ENCODE assay signal across 10 cellular contexts in the genomic region with DNA sequence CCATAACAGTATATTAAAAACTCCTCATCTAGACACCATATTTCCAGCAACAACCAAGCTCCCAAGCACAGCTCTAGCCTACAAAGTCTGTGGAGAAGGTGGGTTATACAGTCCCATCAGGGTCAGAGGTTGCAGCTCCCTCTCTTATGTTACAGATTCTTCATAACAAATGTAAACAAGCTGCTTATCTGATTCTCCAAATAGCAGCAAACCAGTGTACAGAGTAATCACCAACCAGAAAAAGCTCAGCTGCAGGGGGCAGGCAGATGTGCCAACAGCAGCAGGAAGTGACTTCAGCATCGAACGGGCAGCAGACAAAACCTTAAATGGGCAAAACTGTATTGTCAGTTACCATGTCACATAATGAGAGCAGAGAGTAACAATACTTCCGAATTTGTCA. TPM values are rescaled to one million over a fixed set of nuclear protein-coding genes. Genes with fewer than 3 reads are reported as not detected.
DNase-seq lines count a peak whose midpoint lies in the region; ATAC-seq lines count a peak whose summit lies in the region.
"Had no signal": no experiment of that assay in that cellular context is flagged by ENCODE, and none has a peak within 500 bp of the region (broad histone marks: within the 10 kb centered on the region; RNA-seq: fewer than 3 reads in every experiment).

No MANE protein-coding gene starts in this region.

- no peak overlapping the region for H3K4me3 ChIP-seq in CD4-positive, alpha-beta memory T cell (ENCODE audit: low read length in 2 of 2)
- H3K4me3 ChIP-seq: pancreas had no signal

- H3K4me1 ChIP-seq in CD4-positive, alpha-beta memory T cell (ENCODE audit: insufficient read depth, low read length): peaks cover 71% of the 10 kb centered on the region
- H3K4me1 ChIP-seq: pancreas had no signal

- H3K27ac Mint-ChIP-seq in CD4-positive, alpha-beta memory T cell: peak overlapping the region; percentile 77 to 97 (median 91)

- peak; percentile 37 for ATAC-seq in GM21825 (IDR thresholded peaks at IDR 0.05; ENCODE audit: unreplicated experiment)

- H3K4me1 Mint-ChIP-seq in CD4-positive, alpha-beta memory T cell: peaks cover 46 to 90% (median 68%) of the 10 kb centered on the region in 4 donors

- no peaks in the 10 kb centered on the region for H3K27me3 ChIP-seq in CD4-positive, alpha-beta memory T cell (ENCODE audit: insufficient read depth, low read length)
- H3K27me3 ChIP-seq: pancreas had no signal

- CTCF ChIA-PET in CD4-positive, alpha-beta memory T cell (lab: Charles Lee; ENCODE audit: partially characterized antibody): interaction anchor here (1.2 to 1.7 kb wide), 6 partner anchors 9 to 60 kb away, joined by 3 to 7 read pairs (median 4); no protein-coding TSS in a partner anchor

- H3K36me3 Mint-ChIP-seq in CD4-positive, alpha-beta memory T cell: peaks cover 0 to 3% of the 10 kb centered on the region in 2 donors

- no peaks in the 10 kb centered on the region for H3K27me3 Mint-ChIP-seq in CD4-positive, alpha-beta memory T cell
- H3K27me3 Mint-ChIP-seq: activated naive CD8-positive, alpha-beta T cell had no signal

- H3K9me3 ChIP-seq in CD4-positive, alpha-beta memory T cell (ENCODE audit: control insufficient read depth in 1 of 2, low read length in 2 of 2): no peaks in the 10 kb centered on the region
- H3K9me3 ChIP-seq: pancreas had no signal

- H3K27ac ChIP-seq in CD4-positive, alpha-beta memory T cell (ENCODE audit: low read depth, low read length): peak overlapping the region; percentile 48
- H3K27ac ChIP-seq: pancreas had no signal

- peaks cover 0 to 1% (median 0%) of the 10 kb centered on the region in 8 donors for H3K9me3 Mint-ChIP-seq in CD4-positive, alpha-beta memory T cell

- POLR2A ChIA-PET in CD4-positive, alpha-beta memory T cell (lab: Charles Lee; ENCODE audit: partially characterized antibody): interaction anchor here (0.9 to 17.9 kb wide), 4 partner anchors 9 to 56 kb away, joined by 3 to 602 read pairs (median 10); partner anchors contain the start of gene NABP1

- peak overlapping the region in 6 of 8 donors; percentile 31 to 68 (median 58) for H3K4me3 Mint-ChIP-seq in CD4-positive, alpha-beta memory T cell
- H3K4me3 Mint-ChIP-seq: activated naive CD8-positive, alpha-beta T cell had no signal

- peak; percentile 66 to 87 (median 83) for DNase-seq in CD4-positive, alpha-beta memory T cell
- DNase-seq in NCI-H748 (lab: John Stamatoyannopoulos, UW; ENCODE audit: unreplicated experiment) (peak; percentile 77), RPMI8226 (no peak), superior temporal gyrus (ENCODE audit: extremely low spot score) (no peak), dedifferentiated amniotic fluid mesenchymal stem cell (ENCODE audit: extremely low spot score) (no peak)
- DNase-seq in activated effector memory CD4-positive, alpha-beta T cell treated with Interleukin-2 at 50 U/mL for 16 hours: peak; percentile 27
- DNase-seq in stimulated activated CD4-positive, alpha-beta T cell treated with anti-CD3 and anti-CD28 coated beads, Interleukin-2, amount 100 ng/mL, for 4 hours (ENCODE audit: low read depth): peak; percentile 20
- DNase-seq: pancreas had no signal

- intact Hi-C loops in CD4-positive, alpha-beta memory T cell (cut with micrococcal nuclease): loop anchor here (1.0 kb wide), 2 partner anchors 8 to 55 kb away; no protein-coding TSS in a partner anchor

- no peaks in the 10 kb centered on the region for H3K36me3 ChIP-seq in CD4-positive, alpha-beta memory T cell (ENCODE audit: insufficient read depth, low read length)
- H3K36me3 ChIP-seq: pancreas had no signal

RNA-seq across cellular contexts. Expression of gene NABP1, which starts 52.9 kb away (rescaled TPM):
- 100 to 1,000 TPM; 107 to 111 TPM for total RNA-seq in CD4-positive, alpha-beta memory T cell
- 10 to 100 TPM; 14.6 to 22.4 TPM for polyA plus RNA-seq in CD4-positive, alpha-beta memory T cell

Comparison
In these comparisons a context has a peak if more than half of its experiments do, and no peak if none do; other contexts are left out.
1. DNase-seq: peak in CD4-positive, alpha-beta memory T cell (5 of 5), NCI-H748 (single experiment), activated effector memory CD4-positive, alpha-beta T cell treated with Interleukin-2 at 50 U/mL for 16 hours (single experiment) and stimulated activated CD4-positive, alpha-beta T cell treated with anti-CD3 and anti-CD28 coated beads, Interleukin-2, amount 100 ng/mL, for 4 hours (single experiment); none in RPMI8226 (single experiment), superior temporal gyrus (single experiment) and dedifferentiated amniotic fluid mesenchymal stem cell (single experiment).